ENCODE assay signal across 8 cellular contexts in the genomic region with DNA sequence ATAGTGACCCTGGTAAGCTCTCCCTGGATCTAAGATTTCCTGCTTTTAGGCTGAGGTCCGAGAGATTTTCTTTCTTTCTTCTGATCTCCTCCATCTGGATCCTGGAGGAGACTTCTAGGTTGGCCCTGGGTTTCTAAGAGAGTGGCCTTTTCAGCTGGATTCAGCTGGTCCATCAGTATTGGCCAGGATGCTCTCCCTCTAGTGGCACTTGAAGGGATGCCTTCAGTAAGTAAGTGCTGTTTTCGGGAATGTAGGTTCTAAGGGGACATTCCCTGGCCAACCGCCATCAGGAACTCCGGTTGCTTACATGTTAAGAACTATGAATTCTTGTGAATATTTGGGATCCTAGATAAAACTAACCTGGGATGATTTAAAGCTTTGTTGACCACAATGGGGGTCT. TPM values are rescaled to one million over a fixed set of nuclear protein-coding genes. Genes with fewer than 3 reads are reported as not detected.
DNase-seq lines count a peak whose midpoint lies in the region; ATAC-seq, FAIRE-seq and TF ChIP-seq lines count a peak whose summit lies in the region.

No MANE protein-coding gene starts in this region.

- no peak for TF ChIP-seq EP300 in H1 (IDR thresholded peaks at IDR 0.05; ENCODE audit: borderline replicate concordance in 1 of 2, low read depth in 2 of 2, low read length in 2 of 2)

- 90% methylated on average over 4 of the region's 4 CpGs; no CpG with 5 or more reads in 1 of the 2 experiments for WGBS in H1 (ENCODE audit: extremely low coverage in 1 of 2, insufficient coverage in 1 of 2, insufficient read length in 1 of 2, insufficient replicate concordance in 2 of 2, low coverage in 1 of 2, low lambda C conversion rate in 2 of 2, missing lambda C conversion rate in 1 of 2), 2 experiments

- no peaks in the 10 kb centered on the region for H3K23me2 ChIP-seq in H1 (ENCODE audit: low read depth, low read length)

- no peak overlapping the region for H3K23ac ChIP-seq in H1 (ENCODE audit: insufficient read length)

- peak; percentile 93 for FAIRE-seq in H1 (lab: Jason Lieb, UNC)

- no peak overlapping the region for H3K4ac ChIP-seq in H1 (replicated peaks; ENCODE audit: insufficient read length, low read depth, low read length)

- no peak overlapping the region for H2AK5ac ChIP-seq in H1 (ENCODE audit: low read depth, low read length)

- no peaks in the 10 kb centered on the region for H3K27me3 ChIP-seq in H1 (replicated peaks in 1 of 4; ENCODE audit: control insufficient read depth in 3 of 4, extremely low read depth in 1 of 4, insufficient read depth in 3 of 4, low read length in 3 of 4)

- no peak overlapping the region for H3K14ac ChIP-seq in H1 (ENCODE audit: insufficient read length)

- H3K4me2 ChIP-seq in H1 (ENCODE audit: insufficient read depth in 1 of 2, low read depth in 2 of 2, low read length in 2 of 2): no peak overlapping the region

- no peak overlapping the region for H4K5ac ChIP-seq in H1 (ENCODE audit: insufficient read length, low read depth, low read length)

- no peak overlapping the region for H2BK120ac ChIP-seq in H1 (replicated peaks; ENCODE audit: low read depth, low read length)

- no peak overlapping the region for H3K27ac ChIP-seq in H1 (ENCODE audit: low read depth, low read length)

- POLR2A ChIA-PET in H1 (lab: Charles Lee; ENCODE audit: partially characterized antibody): interaction anchor here (0.7 to 1.0 kb wide), 4 partner anchors 9 to 113 kb away, joined by 3 read pairs; partner anchors contain the start of gene ALG13

- H3K9me3 ChIP-seq in H1 (ENCODE audit: insufficient read depth in 2 of 2, low read depth in 1 of 2, low read length in 1 of 2): no peaks in the 10 kb centered on the region

- no peak for ATAC-seq in activated CD4-positive, CD25-positive, alpha-beta regulatory T cell treated with anti-CD3 and anti-CD28 coated beads, Interleukin-2, amount 50 U/mL, for 24 hours
- ATAC-seq in HG02759 (IDR thresholded peaks at IDR 0.05; ENCODE audit: unreplicated experiment) (no peak), HG02938 (IDR thresholded peaks at IDR 0.05; ENCODE audit: unreplicated experiment) (no peak)

- no peak overlapping the region for H2BK5ac ChIP-seq in H1 (ENCODE audit: low read depth, low read length)

- CTCF ChIA-PET in H1 (lab: Charles Lee; ENCODE audit: partially characterized antibody): interaction anchor here (0.7 to 1.4 kb wide), 9 partner anchors 8 to 214 kb away, joined by 3 to 4 read pairs (median 3); no protein-coding TSS in a partner anchor

- no peaks in the 10 kb centered on the region for H3K79me1 ChIP-seq in H1 (ENCODE audit: low read depth, low read length)

- H4K20me1 ChIP-seq in H1 (replicated peaks in 1 of 2; ENCODE audit: control insufficient read depth in 1 of 2, insufficient read depth in 2 of 2, low read length in 2 of 2): no peaks in the 10 kb centered on the region

- peaks cover 0 to 2% (median 0%) of the 10 kb centered on the region in 4 experiments; a peak in 1 of 7 replicates for H3K4me1 ChIP-seq in H1 (replicated peaks in 1 of 4; ENCODE audit: control insufficient read depth in 3 of 4, insufficient read depth in 4 of 4, low read length in 3 of 4)

- H3K36me3 ChIP-seq in H1 (ENCODE audit: control insufficient read depth in 2 of 4, insufficient read depth in 4 of 4, low read length in 3 of 4): no peaks in the 10 kb centered on the region

- H2BK20ac ChIP-seq in H1 (ENCODE audit: low read length): no peak overlapping the region

- H2BK15ac ChIP-seq in H1 (ENCODE audit: low read length): no peak overlapping the region

- no peak overlapping the region for H4K8ac ChIP-seq in H1 (ENCODE audit: extremely low read depth, insufficient read depth, low read length)

- H2AFZ ChIP-seq in H1 (ENCODE audit: low read length): no peak overlapping the region

- H2BK12ac ChIP-seq in H1 (ENCODE audit: low read depth, low read length): no peak overlapping the region

- H3K79me2 ChIP-seq in H1 (ENCODE audit: control insufficient read depth in 1 of 2, insufficient read depth in 2 of 2, low read length in 2 of 2): no peaks in the 10 kb centered on the region

- DNase-seq in NCI-H524 (lab: John Stamatoyannopoulos, UW) (peak; percentile 31 to 47), NCI-H524 treated with DMSO at 0.1 percent for 48 hours (lab: John Stamatoyannopoulos, UW) (no peak), NCI-H460 (ENCODE audit: extremely low read depth, low read depth) (peak; percentile 11), H1 (ENCODE audit: low read depth in 1 of 2, low spot score in 2 of 2) (no peak), renal cortical epithelial cell (ENCODE audit: low read depth) (peak; percentile 36)

- no peak overlapping the region for H3K4me3 ChIP-seq in H1 (ENCODE audit: extremely low read depth in 1 of 4, insufficient read depth in 2 of 4, low read depth in 3 of 4, low read length in 4 of 4)

- H4K91ac ChIP-seq in H1 (replicated peaks; ENCODE audit: insufficient read length, low read length): no peak overlapping the region

- peak in 2 of 3 experiments; percentile 46 to 61; a peak in 3 of 4 replicates for TF ChIP-seq CTCF in H1 (IDR thresholded peaks at IDR 0.05; ENCODE audit: control extremely low read depth in 1 of 3, insufficient read depth in 1 of 3, low read depth in 1 of 3, low read length in 3 of 3)

- TF ChIP-seq POLR2A in H1 (IDR thresholded peaks at IDR 0.05; ENCODE audit: control extremely low read depth in 1 of 2, low read depth in 2 of 2, low read length in 2 of 2): no peak

- no peak overlapping the region for H3K9ac ChIP-seq in H1 (replicated peaks in 1 of 4; ENCODE audit: extremely low read depth in 1 of 4, low read depth in 3 of 4, low read length in 3 of 4)

- peak; percentile 29 to 62 for TF ChIP-seq RAD21 in H1 (IDR thresholded peaks at IDR 0.05 in 1 of 2, conservative IDR thresholded peaks at IDR 0.05 in 1 of 2; ENCODE audit: low read depth in 2 of 2, low read length in 2 of 2)

- no peak overlapping the region for H3K18ac ChIP-seq in H1 (ENCODE audit: extremely low read depth, low read length)

- no peak overlapping the region for H3K56ac ChIP-seq in H1 (replicated peaks; ENCODE audit: insufficient read length, low read depth, low read length)

TF ChIP-seq in H1, 55 proteins besides CTCF, POLR2A, EP300 and RAD21 (continues in another document):
- TF ChIP-seq JUND (IDR thresholded peaks at IDR 0.05; ENCODE audit: low read length): no peak
- TF ChIP-seq YY1 (IDR thresholded peaks at IDR 0.05; ENCODE audit: low read depth, low read length): no peak
- TF ChIP-seq GABPA (IDR thresholded peaks at IDR 0.05; ENCODE audit: borderline replicate concordance, insufficient read depth, low read length): no peak
- TF ChIP-seq USF2 (IDR thresholded peaks at IDR 0.05; ENCODE audit: low read length): no peak

RNA-seq across cellular contexts. Expression of gene SERTM2, which starts 56.9 kb away (rescaled TPM):
- total RNA-seq in NCI-H460 (2014; rRNA removed; shearing (Covaris generic)): not detected in 2 replicates
- polyA plus RNA-seq in NCI-H460 (2014; cell fraction: nucleus; rRNA removed): not detected in 2 replicates
- 0.38 and 0.58 TPM in 2 replicates for total RNA-seq in H1 (2021; fragmentation: NEBNext Ultra II Directional; extraction: Animal tissue kit (Norgen Biotek cat#: 25700))
- 0.22 and 0.45 TPM in 2 replicates for polyA plus RNA-seq in H1 (2011; rRNA removed)
- 0.50 TPM for polyA plus RNA-seq in H1 (2011; cell fraction: cytosol; rRNA removed)
- polyA plus RNA-seq in H1 (2011; cell fraction: nucleus; rRNA removed): 0.26 TPM
- polyA plus RNA-seq in H1 (2012, experiment 1 of 2): 0.28 to 0.48 TPM (median 0.38 TPM) in 4 replicates
- polyA plus RNA-seq in H1 (2012, experiment 2 of 2): not detected
- polyA plus RNA-seq in H1 (2013, experiment 1 of 2): 0.85 TPM
- 0.77 TPM for polyA plus RNA-seq in H1 (2013, experiment 2 of 2)
- 0.22 and 1.00 TPM in 2 replicates for polyA minus RNA-seq in H1 (2011; rRNA and poly(A)+ RNA removed)
- polyA minus RNA-seq in H1 (2011; cell fraction: cytosol; rRNA and poly(A)+ RNA removed): 0.37 TPM
- 0.90 TPM for polyA minus RNA-seq in H1 (2011; cell fraction: nucleus; rRNA and poly(A)+ RNA removed)
- total RNA-seq in renal cortical epithelial cell: 0.17 and 0.40 TPM in 2 replicates

Comparison
In these comparisons a context has a peak if more than half of its experiments do, and no peak if none do; other contexts are left out.
1. DNase-seq: peak in NCI-H524 (2 of 2), NCI-H460 (single experiment) and renal cortical epithelial cell (single experiment); none in NCI-H524 treated with DMSO at 0.1 percent for 48 hours (single experiment) and H1 (0 of 2).